In the genomic region with DNA sequence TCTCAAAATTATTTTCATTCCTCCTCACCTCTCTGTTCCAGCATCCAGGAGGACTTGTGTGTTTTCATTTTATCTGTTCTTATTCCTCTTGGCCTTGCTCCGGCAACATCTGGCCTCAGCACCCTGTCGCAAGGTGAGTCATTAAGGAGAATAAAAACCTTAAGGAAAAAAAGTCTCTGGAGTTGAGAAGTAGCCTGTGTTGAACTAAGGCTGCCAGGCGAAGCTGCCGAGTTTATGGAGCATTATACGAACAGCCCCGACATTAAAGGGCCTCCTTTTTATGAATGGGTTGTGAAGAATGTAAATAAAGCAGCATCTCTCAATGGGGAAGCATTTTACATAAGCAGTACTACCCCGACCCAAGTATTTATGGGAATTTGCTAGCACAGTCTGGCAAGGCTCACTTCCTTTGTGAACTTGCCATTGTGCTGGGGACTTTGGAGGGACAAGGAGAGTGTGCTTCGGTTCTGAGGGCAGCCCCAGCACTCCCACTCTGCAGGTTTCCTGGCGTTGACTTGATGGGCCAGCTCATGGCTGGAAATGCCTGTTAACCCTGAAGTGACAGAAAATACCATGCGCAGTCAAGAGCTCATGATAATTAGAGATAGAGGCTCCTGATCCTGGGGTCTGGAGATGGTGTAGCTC, we compare ENCODE assay signal across 14 cellular contexts. TPM values are rescaled to one million over a fixed set of nuclear protein-coding genes. Genes with fewer than 3 reads are reported as not detected.
DNase-seq lines count a peak whose midpoint lies in the region; ATAC-seq and TF ChIP-seq lines count a peak whose summit lies in the region.
"Had no signal": no experiment of that assay in that cellular context is flagged by ENCODE, and none has a peak within 500 bp of the region (broad histone marks: within the 10 kb centered on the region; RNA-seq: fewer than 3 reads in every experiment).

No MANE protein-coding gene starts in this region.

- H3K27ac ChIP-seq in osteoblast (ENCODE audit: low read depth, low read length), result no peak overlapping the region
- no peak overlapping the region for H3K27ac ChIP-seq in vagina
- H3K27ac ChIP-seq: cardiac muscle cell, parathyroid adenoma had no signal

- H3K9me3 ChIP-seq in osteoblast (ENCODE audit: low read depth, low read length) (no peaks in the 10 kb centered on the region), vagina (no peaks in the 10 kb centered on the region)

- H3K4me3 ChIP-seq in fibroblast of pulmonary artery (replicated peaks; ENCODE audit: low read depth, low read length) (no peak overlapping the region), osteoblast (ENCODE audit: insufficient read depth, low read length) (no peak overlapping the region), vagina (no peak overlapping the region)
- H3K4me3 ChIP-seq: cardiac muscle cell had no signal

- H3K4me1 ChIP-seq in osteoblast (ENCODE audit: insufficient read depth, low read length) (peaks cover 7% of the 10 kb centered on the region), vagina (peaks cover 48% of the 10 kb centered on the region)

- TF ChIP-seq CTCF in fibroblast of pulmonary artery (IDR thresholded peaks at IDR 0.05; ENCODE audit: low read length, missing control alignments) (no peak), osteoblast (IDR thresholded peaks at IDR 0.05; ENCODE audit: extremely low read depth, low read depth, low read length) (no peak), vagina (IDR thresholded peaks at IDR 0.05) (no peak), GM10266 (IDR thresholded peaks at IDR 0.05; ENCODE audit: control insufficient read depth, insufficient read depth, low read depth, missing control alignments) (no peak)

- H3K27me3 ChIP-seq in osteoblast (ENCODE audit: insufficient read depth, low read length), result no peaks in the 10 kb centered on the region
- no peaks in the 10 kb centered on the region for H3K27me3 ChIP-seq in vagina
- H3K27me3 ChIP-seq: cardiac muscle cell had no signal

- TF ChIP-seq POLR2A in vagina (IDR thresholded peaks at IDR 0.05), result no peak

- ATAC-seq in HG02970 (IDR thresholded peaks at IDR 0.05; ENCODE audit: low FRiP score, unreplicated experiment), result no peak
- ATAC-seq: stimulated activated naive CD8-positive, alpha-beta T cell treated with anti-CD3 and anti-CD28 coated beads, Interleukin-15, Interleukin-2, amounts not matched to agents 100 U/mL and 50 U/mL, for 24 hours had no signal

- no peaks in the 10 kb centered on the region for H3K36me3 ChIP-seq in osteoblast (ENCODE audit: insufficient read depth, low read length)
- H3K36me3 ChIP-seq in vagina, result no peaks in the 10 kb centered on the region
- H3K36me3 ChIP-seq: cardiac muscle cell had no signal

- no peak overlapping the region for H2AFZ ChIP-seq in osteoblast (ENCODE audit: low read length)
- H2AFZ ChIP-seq: parathyroid adenoma had no signal

- H3K79me2 ChIP-seq in osteoblast (ENCODE audit: insufficient read depth, low read length), result peaks cover 66% of the 10 kb centered on the region

- H3K4me2 ChIP-seq in osteoblast (ENCODE audit: insufficient read depth, low read length), result no peak overlapping the region

- intact Hi-C loops in vagina (cut with DNase I), result no loop called here

- DNase-seq in H4 (ENCODE audit: low spot score) (peak; percentile 46), fibroblast of pulmonary artery (ENCODE audit: low read depth) (peak; percentile 49), osteoblast (ENCODE audit: insufficient read length, low spot score, missing footprints) (peak; percentile 73), NCI-H146 treated with DMSO at 0.1 percent for 48 hours (lab: John Stamatoyannopoulos, UW; ENCODE audit: unreplicated experiment) (no peak), vagina (ENCODE audit: extremely low spot score in 2 of 2) (no peak), GM10266 (ENCODE audit: extremely low spot score) (no peak)
- DNase-seq: kidney; NCI-H446 treated with DMSO at 0.1 percent for 48 hours; stimulated activated CD4-positive, alpha-beta T cell treated with anti-CD3 and anti-CD28 coated beads, Interleukin-2, amount 100 ng/mL, for 48 hours; stimulated activated naive CD8-positive, alpha-beta T cell treated with anti-CD3 and anti-CD28 coated beads, Interleukin-15, Interleukin-2, amounts not matched to agents 100 U/mL and 50 U/mL, for 24 hours had no signal

- peaks cover 71% of the 10 kb centered on the region for H4K20me1 ChIP-seq in osteoblast (ENCODE audit: insufficient read depth, low read length)

TF ChIP-seq in PFSK-1, 5 proteins besides CTCF, POLR2A, EP300 and RAD21:
- TF ChIP-seq POLR2AphosphoS5 (IDR thresholded peaks at IDR 0.05; ENCODE audit: low read depth, low read length) (peak; percentile 73; the same call in 1 of the 2 replicates), TAF1 (IDR thresholded peaks at IDR 0.05; ENCODE audit: borderline replicate concordance, insufficient read depth, low read length) (peak; percentile 83; the same call in 1 of the 2 replicates), FOXP2 (optimal IDR thresholded peaks at IDR 0.05; ENCODE audit: borderline replicate concordance, extremely low read depth, extremely low read length, insufficient read depth) (no peak), SIN3A (IDR thresholded peaks at IDR 0.05; ENCODE audit: borderline replicate concordance, insufficient read depth, low read length) (peak; percentile 55; the same call in 1 of the 2 replicates)
- TF ChIP-seq, protein P1, sequence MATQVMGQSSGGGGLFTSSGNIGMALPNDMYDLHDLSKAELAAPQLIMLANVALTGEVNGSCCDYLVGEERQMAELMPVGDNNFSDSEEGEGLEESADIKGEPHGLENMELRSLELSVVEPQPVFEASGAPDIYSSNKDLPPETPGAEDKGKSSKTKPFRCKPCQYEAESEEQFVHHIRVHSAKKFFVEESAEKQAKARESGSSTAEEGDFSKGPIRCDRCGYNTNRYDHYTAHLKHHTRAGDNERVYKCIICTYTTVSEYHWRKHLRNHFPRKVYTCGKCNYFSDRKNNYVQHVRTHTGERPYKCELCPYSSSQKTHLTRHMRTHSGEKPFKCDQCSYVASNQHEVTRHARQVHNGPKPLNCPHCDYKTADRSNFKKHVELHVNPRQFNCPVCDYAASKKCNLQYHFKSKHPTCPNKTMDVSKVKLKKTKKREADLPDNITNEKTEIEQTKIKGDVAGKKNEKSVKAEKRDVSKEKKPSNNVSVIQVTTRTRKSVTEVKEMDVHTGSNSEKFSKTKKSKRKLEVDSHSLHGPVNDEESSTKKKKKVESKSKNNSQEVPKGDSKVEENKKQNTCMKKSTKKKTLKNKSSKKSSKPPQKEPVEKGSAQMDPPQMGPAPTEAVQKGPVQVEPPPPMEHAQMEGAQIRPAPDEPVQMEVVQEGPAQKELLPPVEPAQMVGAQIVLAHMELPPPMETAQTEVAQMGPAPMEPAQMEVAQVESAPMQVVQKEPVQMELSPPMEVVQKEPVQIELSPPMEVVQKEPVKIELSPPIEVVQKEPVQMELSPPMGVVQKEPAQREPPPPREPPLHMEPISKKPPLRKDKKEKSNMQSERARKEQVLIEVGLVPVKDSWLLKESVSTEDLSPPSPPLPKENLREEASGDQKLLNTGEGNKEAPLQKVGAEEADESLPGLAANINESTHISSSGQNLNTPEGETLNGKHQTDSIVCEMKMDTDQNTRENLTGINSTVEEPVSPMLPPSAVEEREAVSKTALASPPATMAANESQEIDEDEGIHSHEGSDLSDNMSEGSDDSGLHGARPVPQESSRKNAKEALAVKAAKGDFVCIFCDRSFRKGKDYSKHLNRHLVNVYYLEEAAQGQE (IDR thresholded peaks at IDR 0.05; ENCODE audit: insufficient read depth in 1 of 2, low read depth in 2 of 2, low read length in 2 of 2), result 0 out of 4 replicates have a peak, but pooled peaks of 1 of the 2 experiments have one; percentile 33

RNA-seq across cellular contexts. Expression of a gene that starts 4.8 kb away (rescaled TPM):
- 5.3 and 6.0 TPM in 2 replicates for total RNA-seq in H4 (2014; rRNA removed; shearing (Covaris generic))
- 55.5 TPM for polyA plus RNA-seq in PFSK-1 (2012; ENCODE audit: insufficient read length, low read depth)
- total RNA-seq in osteoblast (10.0 and 10.5 TPM in 2 replicates), vagina (9.6 TPM)

RNA-seq across cellular contexts. Expression of a gene that starts 25.3 kb away (rescaled TPM):
- total RNA-seq in H4 (2014; rRNA removed; shearing (Covaris generic)), result 31.6 and 34.6 TPM in 2 replicates
- 19.9 TPM for polyA plus RNA-seq in PFSK-1 (2012; ENCODE audit: insufficient read length, low read depth)
- total RNA-seq in osteoblast (13.4 and 13.6 TPM in 2 replicates), vagina (8.6 TPM)

RNA-seq across cellular contexts. Expression of a gene that starts 39.9 kb away (rescaled TPM):
- total RNA-seq in H4 (2014; rRNA removed; shearing (Covaris generic)), result 9.1 and 13.6 TPM in 2 replicates
- 63.8 TPM for polyA plus RNA-seq in PFSK-1 (2012; ENCODE audit: insufficient read length, low read depth)
- total RNA-seq in osteoblast (38.6 and 46.3 TPM in 2 replicates), vagina (30.4 TPM)

Comparison
In these comparisons a context has a peak if more than half of its experiments do, and no peak if none do; other contexts are left out.
1. DNase-seq: peak in H4 (single experiment), fibroblast of pulmonary artery (single experiment) and osteoblast (single experiment); none in NCI-H146 treated with DMSO at 0.1 percent for 48 hours (single experiment), vagina (0 of 2) and GM10266 (single experiment).